In genomic region chr5:343461-344401, GRCh38 we compare ENCODE assay signal across 9 cellular contexts. TPM values are rescaled to one million over a fixed set of nuclear protein-coding genes. Genes with fewer than 3 reads are reported as not detected.
A peak's percentile ranks its signal among the peaks of the same experiment; 100 is the strongest.
DNase-seq lines count a peak whose midpoint lies in the region; ATAC-seq, FAIRE-seq and TF ChIP-seq lines count a peak whose summit lies in the region.
"Had no signal": no experiment of that assay in that cellular context is flagged by ENCODE, and none has a peak within 500 bp of the region (broad histone marks: within the 10 kb centered on the region; RNA-seq: fewer than 3 reads in every experiment).

No MANE protein-coding gene starts in this region.

- H2AFZ ChIP-seq in fibroblast of lung (ENCODE audit: low read length) (no peak overlapping the region), neural progenitor cell (replicated peaks) (peak overlapping the region; percentile 93)

- H3F3A ChIP-seq in neural progenitor cell (ENCODE audit: low read depth), result peaks cover 6% of the 10 kb centered on the region

- peak; percentile 85 for DNase-seq in DMS53 (lab: John Stamatoyannopoulos, UW)
- no peak for DNase-seq in DMS53 treated with DMSO at 0.1 percent for 48 hours (lab: John Stamatoyannopoulos, UW; ENCODE audit: unreplicated experiment)
- DNase-seq in activated CD8-positive, alpha-beta memory T cell treated with anti-CD3 and anti-CD28 coated beads, Interleukin-2, amount 50 U/mL, for 48 hours, result peak; percentile 76
- peak; percentile 62 to 70 for DNase-seq in fibroblast of lung (ENCODE audit: low read depth in 2 of 2)
- peak; percentile 71 for DNase-seq in neural progenitor cell (ENCODE audit: low spot score)
- no peak for DNase-seq in D721Med (ENCODE audit: insufficient read length, low spot score)

- peaks cover 23% of the 10 kb centered on the region for H3K27me3 ChIP-seq in HUES6 (ENCODE audit: control insufficient read depth, insufficient read depth, low read length)
- H3K27me3 ChIP-seq in fibroblast of lung (ENCODE audit: control insufficient read depth, insufficient read depth, low read length), result no peaks in the 10 kb centered on the region
- peaks cover 29% of the 10 kb centered on the region for H3K27me3 ChIP-seq in neural progenitor cell

- H3K79me2 ChIP-seq in fibroblast of lung (ENCODE audit: control insufficient read depth, insufficient read depth, low read length) (peaks cover 68% of the 10 kb centered on the region), neural progenitor cell (ENCODE audit: low read depth) (no peaks in the 10 kb centered on the region)

- no peak for ATAC-seq in GM18520 (IDR thresholded peaks at IDR 0.05; ENCODE audit: unreplicated experiment)

- no peak for FAIRE-seq in D721Med (lab: Jason Lieb, UNC)

- H3K9ac ChIP-seq in HUES6 (ENCODE audit: low read length), result no peak overlapping the region
- H3K9ac ChIP-seq in fibroblast of lung (ENCODE audit: insufficient read depth, low read length), result peak overlapping the region; percentile 84
- H3K9ac ChIP-seq in neural progenitor cell, result no peak overlapping the region

- peaks cover 14% of the 10 kb centered on the region for H3K4me1 ChIP-seq in HUES6 (ENCODE audit: control insufficient read depth, insufficient read depth, low read length)
- peaks cover 3% of the 10 kb centered on the region for H3K4me1 ChIP-seq in fibroblast of lung (ENCODE audit: control insufficient read depth, extremely low read depth, insufficient read depth, low read length)
- H3K4me1 ChIP-seq in neural progenitor cell, result no peaks in the 10 kb centered on the region

- H3K4me1 Mint-ChIP-seq in neural progenitor cell, result peaks cover 17% of the 10 kb centered on the region

- peaks cover 4% of the 10 kb centered on the region for H3K9me3 Mint-ChIP-seq in neural progenitor cell

- H3K9me3 ChIP-seq in HUES6 (ENCODE audit: control insufficient read depth, insufficient read depth, low read depth, low read length) (no peaks in the 10 kb centered on the region), fibroblast of lung (ENCODE audit: control insufficient read depth, insufficient read depth, low read depth, low read length) (no peaks in the 10 kb centered on the region), neural progenitor cell (ENCODE audit: low read depth) (no peaks in the 10 kb centered on the region)

- H3K36me3 Mint-ChIP-seq in neural progenitor cell, result peaks cover 3% of the 10 kb centered on the region

- TF ChIP-seq CTCF in fibroblast of lung (conservative IDR thresholded peaks at IDR 0.05 in 1 of 2, IDR thresholded peaks at IDR 0.05 in 1 of 2; ENCODE audit: low read depth in 1 of 2, low read length in 2 of 2), result no peak
- no peak for TF ChIP-seq CTCF in neural progenitor cell (IDR thresholded peaks at IDR 0.05)
- no peak for TF ChIP-seq CTCF in D721Med (IDR thresholded peaks at IDR 0.05; ENCODE audit: insufficient read depth, missing control alignments)

- H3K4me3 ChIP-seq in HUES6 (ENCODE audit: low read depth, low read length), result peak overlapping the region; percentile 56
- H3K4me3 ChIP-seq in fibroblast of lung (replicated peaks in 1 of 4; ENCODE audit: control extremely low read depth in 1 of 4, insufficient read depth in 1 of 4, low read depth in 3 of 4, low read length in 4 of 4), result peak overlapping the region in 2 of 4 experiments; percentile 34 to 49
- peak overlapping the region; percentile 44 for H3K4me3 ChIP-seq in neural progenitor cell

- H3K4me2 ChIP-seq in fibroblast of lung (ENCODE audit: extremely low read depth, insufficient read depth, low read length), result peak overlapping the region; percentile 51
- peak overlapping the region; percentile 84 for H3K4me2 ChIP-seq in neural progenitor cell

- H4K20me1 ChIP-seq in fibroblast of lung (ENCODE audit: control insufficient read depth, extremely low read depth, insufficient read depth, low read length) (no peaks in the 10 kb centered on the region), neural progenitor cell (ENCODE audit: low read depth) (no peaks in the 10 kb centered on the region)

- H3K27ac Mint-ChIP-seq in neural progenitor cell, result no peak overlapping the region

- H3K36me3 ChIP-seq in HUES6 (ENCODE audit: control insufficient read depth, insufficient read depth, low read length) (no peaks in the 10 kb centered on the region), fibroblast of lung (ENCODE audit: control insufficient read depth, insufficient read depth, low read length) (no peaks in the 10 kb centered on the region), neural progenitor cell (no peaks in the 10 kb centered on the region)

- no peak overlapping the region for H3K4me3 Mint-ChIP-seq in neural progenitor cell

- peaks cover 15% of the 10 kb centered on the region for H3K27me3 Mint-ChIP-seq in neural progenitor cell (ENCODE audit: insufficient read depth, low read depth)

- no peak overlapping the region for H3K27ac ChIP-seq in HUES6 (ENCODE audit: low read depth, low read length)
- peak overlapping the region; percentile 70 for H3K27ac ChIP-seq in fibroblast of lung (ENCODE audit: insufficient read depth, low read length)
- no peak overlapping the region for H3K27ac ChIP-seq in neural progenitor cell
- H3K27ac ChIP-seq: 22Rv1 had no signal

RNA-seq across cellular contexts. Expression of gene AHRR, which starts 22.2 kb away (rescaled TPM):
- total RNA-seq in fibroblast of lung, result 6.2 and 26.4 TPM in 2 replicates
- polyA plus RNA-seq in fibroblast of lung, result 11.3 and 16.0 TPM in 2 replicates
- 12.8 and 18.3 TPM in 2 replicates for polyA plus RNA-seq in fibroblast of lung (2012)
- polyA minus RNA-seq in fibroblast of lung (ENCODE audit: low replicate concordance), result 18.5 and 28.2 TPM in 2 replicates
- 0.34 and 0.68 TPM in 2 replicates for total RNA-seq in neural progenitor cell (ENCODE audit: low replicate concordance)

Comparison
In these comparisons a context has a peak if more than half of its experiments do, and no peak if none do; other contexts are left out.
1. DNase-seq: peak in DMS53 (single experiment), activated CD8-positive, alpha-beta memory T cell treated with anti-CD3 and anti-CD28 coated beads, Interleukin-2, amount 50 U/mL, for 48 hours (single experiment), fibroblast of lung (2 of 2) and neural progenitor cell (single experiment); none in DMS53 treated with DMSO at 0.1 percent for 48 hours (single experiment) and D721Med (single experiment).